In the genomic region with DNA sequence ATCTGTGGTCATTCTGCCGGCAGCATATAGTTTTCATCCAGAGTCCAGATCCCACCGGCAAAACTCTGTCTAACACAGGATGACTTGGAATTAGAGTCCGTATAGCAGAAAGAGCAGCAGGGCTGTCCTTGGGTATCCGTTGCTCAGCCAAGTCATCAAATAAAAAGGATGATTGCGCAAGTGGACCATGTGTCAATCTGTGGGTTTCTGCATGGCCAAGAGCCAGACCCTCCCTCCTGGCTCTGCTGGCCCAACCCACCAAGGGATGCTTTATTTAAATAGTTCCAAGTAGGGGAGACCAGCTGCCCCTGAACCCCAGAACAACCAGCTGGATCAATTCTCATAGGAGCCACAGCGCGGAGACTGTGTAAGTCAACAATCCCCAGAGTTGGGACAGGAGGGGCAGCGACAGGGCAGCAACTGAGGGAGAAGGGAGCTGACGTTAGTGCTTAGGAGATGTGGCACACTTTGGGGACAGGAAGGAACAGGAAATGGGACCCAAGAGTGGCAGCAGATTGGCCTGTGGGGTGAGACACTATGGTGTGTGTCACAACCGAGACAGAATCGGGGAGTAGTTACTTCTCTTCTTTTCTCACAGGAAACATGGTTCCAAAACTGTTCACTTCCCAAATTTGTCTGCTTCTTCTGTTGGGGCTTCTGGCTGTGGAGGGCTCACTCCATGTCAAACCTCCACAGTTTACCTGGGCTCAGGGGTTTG, we compare ENCODE assay signal across 2 cellular contexts.
A peak's percentile ranks its signal among the peaks of the same experiment; 100 is the strongest.
TF ChIP-seq lines count a peak whose summit lies in the region.

No MANE protein-coding gene starts in this region.

TF ChIP-seq in A549, 52 proteins besides CTCF, POLR2A, EP300 and RAD21:
- peak; percentile 22 to 29; a peak in 2 of 4 replicates for TF ChIP-seq CEBPB (IDR thresholded peaks at IDR 0.05)

TF ChIP-seq in H1, 55 proteins besides CTCF, POLR2A, EP300 and RAD21:
- peak; percentile 78; the same call in 1 of the 2 replicates for TF ChIP-seq CEBPB (IDR thresholded peaks at IDR 0.05; ENCODE audit: low read depth, low read length)
